ENCODE assay signal across 20 cellular contexts in the genomic region with DNA sequence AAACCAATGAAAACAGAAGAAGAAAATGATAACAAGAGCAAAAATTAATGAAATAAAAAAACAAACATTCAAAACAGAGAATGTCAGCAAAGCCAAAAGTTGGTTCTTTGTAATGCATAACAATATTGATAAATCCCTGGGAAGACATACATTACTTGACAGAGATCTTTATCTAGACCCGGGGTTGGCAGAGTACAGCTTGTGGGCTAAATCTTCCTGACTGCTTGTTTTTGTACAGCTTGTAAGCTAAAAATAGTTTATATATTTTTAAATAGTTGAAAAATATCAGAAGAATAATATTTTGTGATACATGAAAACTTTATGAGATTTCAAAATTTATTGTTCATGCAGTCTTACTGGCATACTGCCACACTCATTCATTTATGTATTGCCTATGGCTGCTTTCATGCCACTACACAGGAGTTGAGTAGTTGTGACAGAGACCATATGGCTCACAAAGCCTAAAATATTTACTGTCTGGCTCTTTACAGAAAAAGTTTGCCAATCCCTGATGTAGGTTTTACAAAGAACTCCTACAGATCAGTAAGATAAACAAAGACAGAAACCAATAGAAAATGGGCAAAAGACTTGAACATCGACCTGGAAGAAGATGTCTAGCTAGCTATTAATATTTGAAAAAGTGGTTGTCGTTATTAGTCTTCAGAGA.
"Had no signal": no experiment of that assay in that cellular context is flagged by ENCODE, and none has a peak within 500 bp of the region (broad histone marks: within the 10 kb centered on the region; RNA-seq: fewer than 3 reads in every experiment).

No MANE protein-coding gene starts in this region.

- H3K27ac ChIP-seq: adrenal gland, coronary artery, esophagus muscularis mucosa, heart right ventricle, left lung, upper lobe of left lung had no signal

- H3K27me3 Mint-ChIP-seq: activated naive CD4-positive, alpha-beta T cell treated with anti-CD3 and anti-CD28 coated beads, Interleukin-2, amount 50 U/mL, for 24 hours had no signal

- H3K4me1 ChIP-seq: adrenal gland, esophagus muscularis mucosa, heart right ventricle had no signal

- H3K27me3 ChIP-seq: adrenal gland, esophagus muscularis mucosa, heart right ventricle, left lung, sigmoid colon, upper lobe of left lung had no signal

- H3K4me1 Mint-ChIP-seq: WTC11 had no signal

- H3K36me3 ChIP-seq: adrenal gland, left lung, sigmoid colon had no signal

- H3K27ac Mint-ChIP-seq: activated naive CD4-positive, alpha-beta T cell treated with anti-CD3 and anti-CD28 coated beads, Interleukin-2, amount 50 U/mL, for 24 hours; activated T-cell treated with anti-CD3 and anti-CD28 coated beads, Interleukin-2, amount 50 U/mL, for 72 hours; mesothelial cell of epicardium; naive thymus-derived CD8-positive, alpha-beta T cell; T-cell; WTC11 had no signal

- H3K9me3 Mint-ChIP-seq: activated naive CD4-positive, alpha-beta T cell treated with anti-CD3 and anti-CD28 coated beads, Interleukin-2, amount 50 U/mL, for 24 hours; mesothelial cell of epicardium; naive thymus-derived CD8-positive, alpha-beta T cell; T-cell; WTC11 had no signal

- ATAC-seq: activated T-cell treated with anti-CD3 and anti-CD28 coated beads, Interleukin-2, amount 50 U/mL, for 72 hours; heart right ventricle; left lung; naive thymus-derived CD8-positive, alpha-beta T cell; T-cell; WTC11 had no signal

- H3K36me3 Mint-ChIP-seq: WTC11 had no signal

- H3K4me3 ChIP-seq: adrenal gland, coronary artery, esophagus muscularis mucosa, heart right ventricle, left lung, lung, sigmoid colon, upper lobe of left lung had no signal

- H3K9me3 ChIP-seq: esophagus muscularis mucosa, heart right ventricle, left lung, sigmoid colon, upper lobe of left lung had no signal

- H3K4me3 Mint-ChIP-seq: activated naive CD4-positive, alpha-beta T cell treated with anti-CD3 and anti-CD28 coated beads, Interleukin-2, amount 50 U/mL, for 24 hours; activated T-cell treated with anti-CD3 and anti-CD28 coated beads, Interleukin-2, amount 50 U/mL, for 72 hours; mesothelial cell of epicardium; naive thymus-derived CD8-positive, alpha-beta T cell; T-cell; WTC11 had no signal

- DNase-seq: activated gamma-delta T cell; activated T-cell treated with anti-CD3 and anti-CD28 coated beads, Interleukin-2, amount 50 U/mL, for 72 hours; adrenal gland; heart right ventricle; kidney; left lung; naive thymus-derived CD8-positive, alpha-beta T cell; retina; sigmoid colon; stimulated activated CD4-positive, alpha-beta T cell treated with anti-CD3 and anti-CD28 coated beads, Interleukin-2, amount 100 ng/mL, for 48 hours; stimulated activated naive CD4-positive, alpha-beta T cell; T-cell; T-helper 9 cell; upper lobe of left lung had no signal
